ENCODE assay signal across 24 cellular contexts in genomic region chr3:58696093-58696492, GRCh38. TPM values are rescaled to one million over a fixed set of nuclear protein-coding genes. Genes with fewer than 3 reads are reported as not detected.
"Had no signal": no experiment of that assay in that cellular context is flagged by ENCODE, and none has a peak within 500 bp of the region (broad histone marks: within the 10 kb centered on the region; RNA-seq: fewer than 3 reads in every experiment).

No MANE protein-coding gene starts in this region.

- H3K9me3 ChIP-seq: SJSA1 had no signal

- H3K4me3 ChIP-seq: breast epithelium, K562, SJSA1 had no signal

- H3K36me3 ChIP-seq: breast epithelium, SJSA1 had no signal

- DNase-seq: activated CD4-positive, alpha-beta T cell treated with anti-CD3 and anti-CD28 coated beads for 48 hours; activated CD4-positive, alpha-beta T cell treated with anti-CD3 and anti-CD28 coated beads, Interleukin-2, amount 50 U/mL, for 4 hours; activated CD4-positive, CD25-positive, alpha-beta regulatory T cell treated with anti-CD3 and anti-CD28 coated beads, Interleukin-2, amount 50 U/mL, for 72 hours; activated CD8-positive, alpha-beta memory T cell treated with anti-CD3 and anti-CD28 coated beads, Interleukin-2, amount 50 U/mL, for 48 hours; activated CD8-positive, alpha-beta T cell treated with anti-CD3 and anti-CD28 coated beads, Interleukin-2, amount 10 ng/mL, durations not matched to agents 7 days and 5 days; activated naive CD4-positive, alpha-beta T cell; activated T-cell treated with anti-CD3 and anti-CD28 coated beads, Interleukin-2, amount 50 U/mL, for 1 hour; aorta; caudate nucleus; Karpas-422; NCI-H1048; NCI-H146; NCI-H1930; NCI-H2171; NCI-H2227 treated with DMSO at 0.1 percent for 48 hours; NCI-H526; SHP77 had no signal

- H3K27ac ChIP-seq: breast epithelium, SJSA1 had no signal

- H3K4me1 ChIP-seq: breast epithelium, SJSA1 had no signal

- ATAC-seq: activated CD8-positive, alpha-beta T cell treated with anti-CD3 and anti-CD28 coated beads, Interleukin-2, amount 10 ng/mL, durations not matched to agents 7 days and 5 days; K562; SK-N-SH treated with all-trans-retinoic acid at 6 μM for 48 hours; WTC11 had no signal

- H3K27me3 ChIP-seq: breast epithelium, SJSA1 had no signal

RNA-seq across cellular contexts. Expression of gene FAM3D, which starts 29.5 kb away (rescaled TPM):
- total RNA-seq: activated CD8-positive, alpha-beta T cell treated with anti-CD3 and anti-CD28 coated beads, Interleukin-2, amount 10 ng/mL, durations not matched to agents 7 days and 5 days; aorta; K562; M059J; NCI-H460; SJSA1 had no signal
- polyA plus RNA-seq: K562 had no signal
